ENCODE assay signal across 9 cellular contexts in the genomic region with DNA sequence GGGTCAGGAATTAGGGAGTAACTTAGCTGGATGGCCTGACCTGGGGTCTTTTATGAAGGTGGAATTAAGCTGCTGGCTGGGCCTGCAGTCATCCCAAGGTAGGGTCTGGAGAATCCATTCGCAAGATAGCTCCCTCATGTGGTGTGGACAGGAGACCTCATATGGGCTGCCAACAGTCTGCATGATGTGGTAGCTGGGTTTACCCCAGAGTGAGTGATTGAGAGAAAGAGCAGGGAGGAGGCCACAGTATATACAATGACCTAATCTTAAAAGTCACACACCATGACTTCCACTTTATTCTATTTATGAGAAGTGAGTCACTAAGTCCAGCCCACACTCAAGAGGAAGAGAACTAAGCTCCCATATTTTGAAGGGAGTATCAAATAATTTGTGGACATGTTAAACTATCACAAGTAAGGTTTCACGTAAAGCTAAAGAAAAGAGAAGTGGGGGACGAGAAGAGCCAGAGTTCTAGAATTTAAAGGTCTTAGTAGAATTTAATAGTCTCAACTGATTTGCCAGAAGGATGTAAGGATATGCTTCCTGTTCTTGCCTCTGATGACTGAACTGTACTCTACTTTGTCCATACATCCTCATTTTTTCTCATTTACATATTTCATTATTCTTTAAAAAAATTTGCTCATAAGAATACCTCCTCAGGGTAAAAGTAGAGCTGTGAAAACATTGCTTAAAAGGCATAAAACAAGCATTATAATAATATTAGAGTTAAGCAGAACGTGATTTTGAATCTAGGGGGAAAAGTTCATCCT.
DNase-seq lines count a peak whose midpoint lies in the region; ATAC-seq and TF ChIP-seq lines count a peak whose summit lies in the region.
"Had no signal": no experiment of that assay in that cellular context is flagged by ENCODE, and none has a peak within 500 bp of the region (broad histone marks: within the 10 kb centered on the region; RNA-seq: fewer than 3 reads in every experiment).

No MANE protein-coding gene starts in this region.

- H3K4me3 ChIP-seq in tibial artery (no peak overlapping the region), ovary (no peak overlapping the region)

- peaks cover 0 to 4% (median 0%) of the 10 kb centered on the region in 7 donors for H3K9me3 Mint-ChIP-seq in CD14-positive monocyte
- no peaks in the 10 kb centered on the region for H3K9me3 Mint-ChIP-seq in dendritic cell treated with granulocyte-macrophage colony-stimulating factor and Interleukin-4, amounts not matched to agents 40 ng/mL and 50 ng/mL, for 4 days
- H3K9me3 Mint-ChIP-seq: central memory CD8-positive, alpha-beta T cell had no signal

- no peak for TF ChIP-seq POLR2A in ovary (IDR thresholded peaks at IDR 0.05)

- H3K27me3 Mint-ChIP-seq in CD14-positive monocyte (ENCODE audit: low read depth in 3 of 3) = peaks cover 5 to 7% (median 5%) of the 10 kb centered on the region in 3 donors
- H3K27me3 Mint-ChIP-seq in dendritic cell treated with granulocyte-macrophage colony-stimulating factor and Interleukin-4, amounts not matched to agents 40 ng/mL and 50 ng/mL, for 4 days = no peaks in the 10 kb centered on the region

- no peaks in the 10 kb centered on the region for H3K4me1 ChIP-seq in tibial artery
- H3K4me1 ChIP-seq in ovary (ENCODE audit: insufficient read depth) = no peaks in the 10 kb centered on the region

- no peak for TF ChIP-seq EP300 in ovary (IDR thresholded peaks at IDR 0.05)

- no peaks in the 10 kb centered on the region for H3K36me3 Mint-ChIP-seq in CD14-positive monocyte
- H3K36me3 Mint-ChIP-seq in dendritic cell treated with granulocyte-macrophage colony-stimulating factor and Interleukin-4, amounts not matched to agents 40 ng/mL and 50 ng/mL, for 4 days (ENCODE audit: low read depth) = no peaks in the 10 kb centered on the region

- H3K9me3 ChIP-seq in tibial artery (no peaks in the 10 kb centered on the region), ovary (no peaks in the 10 kb centered on the region)

- peak; percentile 60 for ATAC-seq in GM21526 (IDR thresholded peaks at IDR 0.05; ENCODE audit: low FRiP score, unreplicated experiment)

- WGBS in ovary, 3 donors = 80 to 96% (median 93%) methylated on average over 4 of the region's 4 CpGs

- H3K4me3 Mint-ChIP-seq in CD14-positive monocyte = peak overlapping the region in 1 of 2 donors; percentile 11
- no peak overlapping the region for H3K4me3 Mint-ChIP-seq in dendritic cell treated with granulocyte-macrophage colony-stimulating factor and Interleukin-4, amounts not matched to agents 40 ng/mL and 50 ng/mL, for 4 days
- H3K4me3 Mint-ChIP-seq: central memory CD8-positive, alpha-beta T cell had no signal

- H3K27me3 ChIP-seq in tibial artery = no peaks in the 10 kb centered on the region
- H3K27me3 ChIP-seq in ovary = no peaks in the 10 kb centered on the region

- peaks cover 9% of the 10 kb centered on the region for H3K4me1 Mint-ChIP-seq in CD14-positive monocyte
- H3K4me1 Mint-ChIP-seq in dendritic cell treated with granulocyte-macrophage colony-stimulating factor and Interleukin-4, amounts not matched to agents 40 ng/mL and 50 ng/mL, for 4 days (ENCODE audit: low read depth) = peaks cover 27% of the 10 kb centered on the region
- H3K4me1 Mint-ChIP-seq: central memory CD8-positive, alpha-beta T cell had no signal

- no peak overlapping the region for H3K27ac ChIP-seq in tibial artery
- H3K27ac ChIP-seq in ovary = no peak overlapping the region

- TF ChIP-seq CTCF in CD14-positive monocyte (IDR thresholded peaks at IDR 0.05) (peak; percentile 19), tibial artery (IDR thresholded peaks at IDR 0.05) (no peak), ovary (IDR thresholded peaks at IDR 0.05) (no peak)

- H3K27ac Mint-ChIP-seq in CD14-positive monocyte = peak overlapping the region in 6 of 7 donors; percentile 64 to 81 (median 76)
- H3K27ac Mint-ChIP-seq in dendritic cell treated with granulocyte-macrophage colony-stimulating factor and Interleukin-4, amounts not matched to agents 40 ng/mL and 50 ng/mL, for 4 days = peak overlapping the region; percentile 74

- intact Hi-C loops in CD14-positive monocyte (cut with micrococcal nuclease) (no loop called here), tibial artery (cut with DNase I; ENCODE audit: low total_unique reads) (no loop called here), ovary (cut with DNase I) (no loop called here)
- intact Hi-C loops in dendritic cell treated with granulocyte-macrophage colony-stimulating factor and Interleukin-4, amounts not matched to agents 40 ng/mL and 50 ng/mL, for 4 days (cut with micrococcal nuclease) = loop anchor here (5.0 kb wide), 1 partner anchor 420 kb away; no protein-coding TSS in a partner anchor

- DNase-seq in CD14-positive monocyte (ENCODE audit: low spot score) (no peak), Kasumi-1 (lab: John Stamatoyannopoulos, UW) (peak; percentile 72 to 74), tibial artery (no peak), ovary (no peak), putamen (ENCODE audit: low spot score) (no peak), NCI-H1436 treated with DMSO at 0.1 percent for 48 hours (lab: John Stamatoyannopoulos, UW) (no peak)

- no peaks in the 10 kb centered on the region for H3K36me3 ChIP-seq in tibial artery
- no peaks in the 10 kb centered on the region for H3K36me3 ChIP-seq in ovary

Comparison
In these comparisons a context has a peak if more than half of its experiments do, and no peak if none do; other contexts are left out.
1. DNase-seq: peak in Kasumi-1 (2 of 2); none in CD14-positive monocyte (single experiment), tibial artery (0 of 2), ovary (0 of 5), putamen (single experiment) and NCI-H1436 treated with DMSO at 0.1 percent for 48 hours (single experiment).